35 cellular contexts compared by ENCODE assay signal in the genomic region with DNA sequence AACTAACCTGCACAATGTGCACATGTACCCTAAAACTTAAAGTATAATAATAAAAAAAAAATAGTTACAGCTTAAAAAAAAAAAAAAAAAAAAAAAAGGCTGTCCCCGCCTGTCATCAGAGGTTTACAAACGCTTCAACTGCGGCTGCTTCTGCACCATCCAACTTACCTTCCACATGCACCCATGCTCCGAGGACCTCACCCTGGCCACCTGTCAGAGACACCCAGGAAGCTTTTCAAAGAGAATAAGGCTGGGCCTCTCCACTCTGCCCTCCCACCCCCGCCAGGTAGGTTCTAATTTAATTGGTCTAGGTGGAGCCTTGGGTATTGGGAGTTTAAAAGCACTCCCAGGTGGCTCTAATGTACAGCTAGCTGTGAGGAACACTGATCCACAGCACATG.
"Had no signal": no experiment of that assay in that cellular context is flagged by ENCODE, and none has a peak within 500 bp of the region (broad histone marks: within the 10 kb centered on the region; RNA-seq: fewer than 3 reads in every experiment).

No MANE protein-coding gene starts in this region.

- H3K4me3 ChIP-seq: MG63 had no signal

- H3K9ac ChIP-seq: KMS-11 had no signal

- H3K27ac ChIP-seq: KMS-11 had no signal

- H3K27me3 ChIP-seq: MG63 had no signal

- H3K4me2 ChIP-seq: KMS-11 had no signal

- H3K9me3 ChIP-seq: MG63 had no signal

- H3K36me3 ChIP-seq: MG63 had no signal

- DNase-seq: Karpas-422, Kasumi-1, MG63, MM.1S, MV-4-11, NCI-H1048, NCI-H1092, NCI-H1092 treated with DMSO at 0.1 percent for 48 hours, NCI-H1105, NCI-H1105 treated with DMSO at 0.1 percent for 48 hours, NCI-H1417, NCI-H1417 treated with DMSO at 0.1 percent for 48 hours, NCI-H1436, NCI-H1436 treated with DMSO at 0.1 percent for 48 hours, NCI-H146, NCI-H1694, NCI-H1694 treated with DMSO at 0.1 percent for 48 hours, NCI-H187, NCI-H187 treated with DMSO at 0.1 percent for 48 hours, NCI-H1930, NCI-H2029, NCI-H2029 treated with DMSO at 0.1 percent for 48 hours, NCI-H2081, NCI-H2081 treated with DMSO at 0.1 percent for 48 hours, NCI-H2107, NCI-H2171, NCI-H2171 treated with DMSO at 0.1 percent for 48 hours, NCI-H2227 treated with DMSO at 0.1 percent for 48 hours, NCI-H226, NCI-H345, NCI-H446, NCI-H446 treated with DMSO at 0.1 percent for 48 hours, NCI-H510A, NCI-H510A treated with DMSO at 0.1 percent for 48 hours had no signal
